13 cellular contexts compared by ENCODE assay signal in the genomic region with DNA sequence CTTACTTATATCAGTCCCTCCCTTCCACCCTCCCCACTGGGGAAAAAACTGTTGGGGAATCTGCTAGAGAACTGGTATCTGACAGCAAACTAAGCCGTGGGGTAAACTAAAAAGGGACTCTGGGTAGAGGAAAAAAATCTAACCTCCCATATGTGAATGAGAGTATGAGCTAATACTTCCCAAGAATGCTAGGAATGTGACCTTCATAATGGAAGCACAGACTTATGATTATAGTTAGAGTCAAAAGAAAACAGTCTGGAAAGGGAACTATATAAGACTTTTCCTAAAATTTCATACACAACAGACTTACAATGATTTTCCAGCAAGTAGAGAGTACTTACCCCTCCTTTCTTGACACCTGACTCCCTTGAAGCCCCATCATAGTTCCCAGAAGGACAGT. TPM values are rescaled to one million over a fixed set of nuclear protein-coding genes. Genes with fewer than 3 reads are reported as not detected.
A peak's percentile ranks its signal among the peaks of the same experiment; 100 is the strongest.
DNase-seq lines count a peak whose midpoint lies in the region; ATAC-seq and TF ChIP-seq lines count a peak whose summit lies in the region.
"Had no signal": no experiment of that assay in that cellular context is flagged by ENCODE, and none has a peak within 500 bp of the region (broad histone marks: within the 10 kb centered on the region; RNA-seq: fewer than 3 reads in every experiment).

No MANE protein-coding gene starts in this region.

- RAD21 ChIA-PET in HCT116 (lab: Charles Lee; ENCODE audit: low non-redundant PET in 1 of 2, low total read pairs in 2 of 2, uncharacterized antibody in 2 of 2, unreplicated experiment in 2 of 2), result interaction anchor here in 1 of 2 experiments (0.7 kb wide), 1 partner anchor 276 kb away, joined by 3 read pairs; no protein-coding TSS in a partner anchor

- TF ChIP-seq RAD21 in HCT116 (IDR thresholded peaks at IDR 0.05; ENCODE audit: low read depth), result no peak

- H3K9me2 ChIP-seq in HCT116 (ENCODE audit: insufficient read depth), result no peaks in the 10 kb centered on the region

- no peaks in the 10 kb centered on the region for H3K27me3 Mint-ChIP-seq in activated T-helper 17 cell treated with anti-CD3 and anti-CD28 coated beads, Interleukin-2, amount 50 U/mL, for 72 hours

- no peaks in the 10 kb centered on the region for H3K79me2 ChIP-seq in HCT116 (ENCODE audit: insufficient read depth, low read length)

- TF ChIP-seq CTCF in HCT116 (IDR thresholded peaks at IDR 0.05 in 2 of 3, conservative IDR thresholded peaks at IDR 0.05 in 1 of 3; ENCODE audit: borderline replicate concordance in 1 of 3, insufficient read depth in 1 of 3, low read depth in 2 of 3, low read length in 2 of 3) (no peak), foreskin fibroblast (IDR thresholded peaks at IDR 0.05; ENCODE audit: low read depth, low read length) (no peak)

- H3K9me3 ChIP-seq in HCT116 (ENCODE audit: control insufficient read depth in 1 of 2, insufficient read depth in 1 of 2, low read depth in 1 of 2, low read length in 2 of 2) (no peaks in the 10 kb centered on the region), subcutaneous abdominal adipose tissue (ENCODE audit: control insufficient read depth in 5 of 5, low read length in 5 of 5) (no peaks in the 10 kb centered on the region)
- H3K9me3 ChIP-seq: HAP-1 had no signal

- H3K4me3 Mint-ChIP-seq in activated T-helper 17 cell treated with anti-CD3 and anti-CD28 coated beads, Interleukin-2, amount 50 U/mL, for 72 hours, result no peak overlapping the region

- intact Hi-C loops in HCT116 (cut with micrococcal nuclease), result no loop called here

- peak overlapping the region; percentile 29; the same call in 1 of the 2 replicates for H3K4me2 ChIP-seq in HCT116 (ENCODE audit: low read length)

- H3K4me1 Mint-ChIP-seq in activated T-helper 17 cell treated with anti-CD3 and anti-CD28 coated beads, Interleukin-2, amount 50 U/mL, for 72 hours, result peaks cover 5% of the 10 kb centered on the region

- no peak for ATAC-seq in HCT116
- no peak for ATAC-seq in activated T-helper 17 cell treated with anti-CD3 and anti-CD28 coated beads, Interleukin-2, amount 50 U/mL, for 72 hours (replicated peaks)
- ATAC-seq in HG03457 (IDR thresholded peaks at IDR 0.05; ENCODE audit: unreplicated experiment), result no peak

- no peak overlapping the region for H3K9ac ChIP-seq in HCT116 (ENCODE audit: low read length)
- no peak overlapping the region for H3K9ac ChIP-seq in subcutaneous abdominal adipose tissue (ENCODE audit: low read length in 5 of 5)

- H2AFZ ChIP-seq in HCT116 (ENCODE audit: low read depth, low read length, poor library complexity, severe bottlenecking), result no peak overlapping the region

- no peaks in the 10 kb centered on the region for H4K20me1 ChIP-seq in HCT116 (ENCODE audit: insufficient read depth)

- H3K9me3 Mint-ChIP-seq in activated T-helper 17 cell treated with anti-CD3 and anti-CD28 coated beads, Interleukin-2, amount 50 U/mL, for 72 hours, result no peaks in the 10 kb centered on the region
- H3K9me3 Mint-ChIP-seq: activated T-helper 2 cell treated with anti-CD3 and anti-CD28 coated beads, Interferon-gamma antibody, Interleukin-2, Interleukin-4, amounts not matched to agents 10 μg/mL and 5 μg/mL and 100 μg/mL, durations not matched to agents 14 hours and 24 hours and 36 hours had no signal

- H3K27ac ChIP-seq in HCT116 (ENCODE audit: low read depth, low read length) (no peak overlapping the region), subcutaneous abdominal adipose tissue (ENCODE audit: low read depth, low read length) (peak overlapping the region; percentile 32)
- H3K27ac ChIP-seq: VCaP had no signal

- CTCF ChIA-PET in HCT116 (lab: Charles Lee), result interaction anchor here (1.1 kb wide), 1 partner anchor 156 kb away, joined by 3 read pairs; no protein-coding TSS in a partner anchor

- POLR2A ChIA-PET in HCT116 (lab: Charles Lee), result interaction anchor here (0.7 kb wide), 1 partner anchor 9 kb away, joined by 3 read pairs; no protein-coding TSS in a partner anchor

- H3K4me1 ChIP-seq in HCT116 (ENCODE audit: control insufficient read depth in 1 of 2, insufficient read depth in 2 of 2, low read length in 2 of 2) (peaks cover 2 to 7% of the 10 kb centered on the region in 2 experiments; a peak in 3 of 4 replicates), subcutaneous abdominal adipose tissue (ENCODE audit: control insufficient read depth in 5 of 5, insufficient read depth in 5 of 5, low read length in 5 of 5) (peaks cover 0 to 37% (median 34%) of the 10 kb centered on the region in 5 donors)

- TF ChIP-seq POLR2A in HCT116 (IDR thresholded peaks at IDR 0.05; ENCODE audit: borderline replicate concordance, extremely low read depth, insufficient read depth, insufficient read length), result no peak

- H3K36me3 ChIP-seq in HCT116 (ENCODE audit: control insufficient read depth in 1 of 2, insufficient read depth in 2 of 2, low read length in 2 of 2) (0 out of 4 replicates have a peak, but pooled peaks cover 0 to 9% of the 10 kb centered on the region in 2 experiments), subcutaneous abdominal adipose tissue (ENCODE audit: control insufficient read depth in 5 of 5, insufficient read depth in 5 of 5, low read length in 5 of 5) (peaks cover 10 to 31% (median 22%) of the 10 kb centered on the region in 5 donors)
- H3K36me3 ChIP-seq: HAP-1 had no signal

- H3K27me3 ChIP-seq in HCT116 (ENCODE audit: insufficient read depth, low read length) (no peaks in the 10 kb centered on the region), subcutaneous abdominal adipose tissue (ENCODE audit: control insufficient read depth in 5 of 5, insufficient read depth in 4 of 5, low read length in 5 of 5) (no peaks in the 10 kb centered on the region)

- no peak for DNase-seq in HCT116 (ENCODE audit: low read depth, low spot score)
- DNase-seq in foreskin fibroblast, result peak; percentile 26 to 68
- DNase-seq in HuH-7 (ENCODE audit: low spot score), result no peak
- DNase-seq in SKM-1 treated with dmso at 0.1 percent for 144 hours (lab: John Stamatoyannopoulos, UW; ENCODE audit: unreplicated experiment), result no peak
- DNase-seq: effector CD4-positive, alpha-beta T cell; GF-D8; NCI-H1417 had no signal

- no peak overlapping the region for H3K4me3 ChIP-seq in HCT116 (replicated peaks in 1 of 2; ENCODE audit: low read depth in 1 of 2, low read length in 2 of 2)
- H3K4me3 ChIP-seq in foreskin fibroblast (ENCODE audit: low read depth in 1 of 2, low read length in 2 of 2), result no peak overlapping the region
- no peak overlapping the region for H3K4me3 ChIP-seq in subcutaneous abdominal adipose tissue (ENCODE audit: low read depth in 1 of 5, low read length in 5 of 5)
- H3K4me3 ChIP-seq: HAP-1 had no signal

- H3K36me3 Mint-ChIP-seq in activated T-helper 17 cell treated with anti-CD3 and anti-CD28 coated beads, Interleukin-2, amount 50 U/mL, for 72 hours (ENCODE audit: low read depth), result peaks cover 50% of the 10 kb centered on the region

- H3K27ac Mint-ChIP-seq in activated T-helper 17 cell treated with anti-CD3 and anti-CD28 coated beads, Interleukin-2, amount 50 U/mL, for 72 hours, result peak overlapping the region; percentile 29
- H3K27ac Mint-ChIP-seq: activated T-helper 2 cell treated with anti-CD3 and anti-CD28 coated beads, Interferon-gamma antibody, Interleukin-2, Interleukin-4, amounts not matched to agents 10 μg/mL and 5 μg/mL and 100 μg/mL, durations not matched to agents 14 hours and 24 hours and 36 hours had no signal

- BruUV-seq in HCT116 (replicated peaks; lab: Mats Ljungman, UMichigan), result no TSS peak

TF ChIP-seq in HCT116, 20 proteins besides CTCF, POLR2A, EP300 and RAD21:
- TF ChIP-seq SRF (IDR thresholded peaks at IDR 0.05; ENCODE audit: low read depth) (no peak), POLR2AphosphoS5 (IDR thresholded peaks at IDR 0.05; ENCODE audit: low read depth, low read length) (no peak), EGR1 (IDR thresholded peaks at IDR 0.05; ENCODE audit: low read depth) (no peak), YY1 (IDR thresholded peaks at IDR 0.05; ENCODE audit: extremely low read depth, insufficient replicate concordance, low read depth, low read length) (no peak), CBX3 (IDR thresholded peaks at IDR 0.05; ENCODE audit: low read depth) (no peak), SIN3A (IDR thresholded peaks at IDR 0.05; ENCODE audit: low read depth) (no peak), TCF7L2 (IDR thresholded peaks at IDR 0.05; ENCODE audit: borderline replicate concordance, extremely low read depth, insufficient read depth, insufficient read length) (no peak), EZH2phosphoT487 (IDR thresholded peaks at IDR 0.05; ENCODE audit: borderline replicate concordance) (no peak)

RNA-seq across cellular contexts. Expression of gene RBBP5, which starts 23.0 kb away (rescaled TPM):
- 24.5 TPM for total RNA-seq in HCT116 (2021; ENCODE audit: unreplicated experiment)
- polyA plus RNA-seq in HCT116 (2012), result 7.3 and 8.5 TPM in 2 replicates
- 10 to 100 TPM; 14.6 to 23.5 TPM for total RNA-seq in activated T-helper 17 cell treated with anti-CD3 and anti-CD28 coated beads, Interleukin-2, amount 50 U/mL, for 72 hours

Comparison
In these comparisons a context has a peak if more than half of its experiments do, and no peak if none do; other contexts are left out.
1. DNase-seq: peak in foreskin fibroblast (2 of 2); none in HCT116 (single experiment), HuH-7 (single experiment) and SKM-1 treated with dmso at 0.1 percent for 144 hours (single experiment).